Comparison of ENCODE assay signal across 8 cellular contexts in the genomic region with DNA sequence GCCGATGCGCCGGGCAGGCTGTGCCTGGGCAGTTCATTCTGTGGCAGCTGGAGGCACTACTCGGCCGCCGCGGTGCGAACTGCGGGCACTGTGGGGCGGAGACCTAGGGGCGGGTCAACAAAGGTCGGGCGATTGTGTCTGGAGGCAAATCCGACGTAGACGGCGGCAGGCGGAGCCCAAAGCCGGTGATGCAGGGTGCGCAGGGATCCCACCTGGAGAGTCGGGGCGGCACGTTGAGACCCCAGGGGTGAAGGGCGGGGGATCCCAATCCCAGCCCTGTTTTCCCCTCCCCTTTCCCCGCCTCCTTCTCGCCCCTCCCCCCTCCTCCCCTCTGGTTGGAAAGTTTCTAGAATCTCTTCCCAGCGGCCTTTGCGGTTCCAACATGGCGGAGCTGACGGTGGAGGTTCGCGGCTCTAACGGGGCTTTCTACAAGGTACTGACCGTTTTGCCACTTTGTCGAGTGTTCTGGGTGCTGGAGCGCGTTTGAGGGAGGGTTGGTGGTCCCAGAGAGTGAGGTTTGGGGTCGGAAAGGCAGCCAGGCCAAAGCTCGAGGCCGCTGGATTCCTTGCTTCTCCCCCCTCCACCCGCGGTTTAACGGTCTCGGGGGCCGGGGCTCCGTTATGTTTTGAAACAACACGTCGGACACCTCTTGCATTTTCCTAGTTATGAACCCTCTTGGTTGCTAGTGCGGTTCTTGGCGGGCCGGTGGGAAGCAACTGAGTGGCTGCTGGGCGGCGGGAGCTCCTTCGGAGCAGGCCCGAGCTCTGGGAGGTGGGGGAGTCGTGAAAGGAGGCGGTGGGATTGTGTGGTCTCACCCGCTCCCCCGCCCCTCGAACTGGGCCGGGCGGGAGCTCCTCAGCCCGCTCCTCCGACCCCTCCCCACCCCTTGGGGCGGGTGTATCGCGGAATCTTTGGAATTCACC. TPM values are rescaled to one million over a fixed set of nuclear protein-coding genes. Genes with fewer than 3 reads are reported as not detected.
DNase-seq lines count a peak whose midpoint lies in the region; ATAC-seq and TF ChIP-seq lines count a peak whose summit lies in the region.

FXR1 (plus strand) TSS at position 367 of the 923 bp plus-strand sequence; CDS start at position 383, 16 bp downstream.

- H3K36me3 ChIP-seq in GM23338 (ENCODE audit: insufficient read depth): peaks cover 2% of the 10 kb centered on the region; the same call in 1 of the 2 replicates

- DNase-seq in EL (peak; percentile 84), GM23338 (ENCODE audit: low spot score) (peak; percentile 98), LHCN-M2 (ENCODE audit: low read depth) (peak; percentile 88), RPMI7951 (ENCODE audit: low read depth) (peak; percentile 85), fibroblast of mammary gland (ENCODE audit: low read depth) (peak; percentile 70), natural killer cell (peak; percentile 89)
- DNase-seq in activated T-helper 1 cell treated with anti-CD3 and anti-CD28 coated beads, Interleukin-2, amount 50 U/mL, for 16 hours (ENCODE audit: low read depth in 1 of 2, low spot score in 1 of 2): peak; percentile 81 to 83
- DNase-seq in stimulated activated naive CD8-positive, alpha-beta T cell treated with anti-CD3 and anti-CD28 coated beads, Interleukin-15, Interleukin-2, amounts not matched to agents 100 U/mL and 50 U/mL, for 24 hours: peak; percentile 92

- H3K27me3 ChIP-seq in GM23338 (ENCODE audit: insufficient read depth): no peaks in the 10 kb centered on the region

- H3K79me2 ChIP-seq in GM23338 (replicated peaks; ENCODE audit: insufficient read depth): peaks cover 51% of the 10 kb centered on the region

- TF ChIP-seq CTCF in GM23338 (conservative IDR thresholded peaks at IDR 0.05; ENCODE audit: low read depth in 2 of 2) (peak; percentile 44 to 54), fibroblast of mammary gland (conservative IDR thresholded peaks at IDR 0.05; ENCODE audit: control insufficient read depth, insufficient read depth, low read depth, low read length) (peak; percentile 67), natural killer cell (IDR thresholded peaks at IDR 0.05) (peak; percentile 46)

- intact Hi-C loops in natural killer cell (cut with micrococcal nuclease): loop anchor here (1.0 to 5.0 kb wide), 2 partner anchors 77 to 310 kb away; partner anchors contain the start of genes DNAJC19 and TTC14

- peak within 1 kb of the TSS; percentile 95 for H3K4me3 Mint-ChIP-seq in GM23338
- peak within 1 kb of the TSS; percentile 97 for H3K4me3 Mint-ChIP-seq in natural killer cell

- H3K4me1 ChIP-seq in GM23338 (ENCODE audit: insufficient read depth): peaks cover 18% of the 10 kb centered on the region

- peak within 1 kb of the TSS; percentile 96 for H3K27ac Mint-ChIP-seq in GM23338
- H3K27ac Mint-ChIP-seq in natural killer cell: peak within 1 kb of the TSS; percentile 96 to 97

- H3K4me3 ChIP-seq in GM23338 (peak within 1 kb of the TSS; percentile 97), fibroblast of mammary gland (ENCODE audit: control insufficient read depth, low read depth, low read length) (peak within 1 kb of the TSS; percentile 98)

- peaks cover 8% of the 10 kb centered on the region for H3K27me3 Mint-ChIP-seq in GM23338 (ENCODE audit: insufficient read depth, low read depth, poor library complexity)
- H3K27me3 Mint-ChIP-seq in natural killer cell (ENCODE audit: low read depth in 2 of 2): peaks cover 0 to 3% of the 10 kb centered on the region in 2 donors

- H4K20me1 ChIP-seq in GM23338 (replicated peaks; ENCODE audit: insufficient read depth): peaks cover 33% of the 10 kb centered on the region

- peak within 1 kb of the TSS; percentile 100 for H3K27ac ChIP-seq in GM23338 (ENCODE audit: low read depth)

- H3K9me2 ChIP-seq in GM23338 (ENCODE audit: insufficient read depth): no peaks in the 10 kb centered on the region

- H3K36me3 Mint-ChIP-seq in GM23338 (ENCODE audit: low read depth) (peaks cover 29% of the 10 kb centered on the region), natural killer cell (no peaks in the 10 kb centered on the region)

- H3F3A ChIP-seq in GM23338 (replicated peaks; ENCODE audit: low read depth): 0 out of 2 replicates have a peak, but pooled peaks cover 3% of the 10 kb centered on the region

- peak; percentile 97 for ATAC-seq in GM23338
- ATAC-seq in natural killer cell: peak; percentile 90 to 96 (median 93)
- peak; percentile 99 for ATAC-seq in stimulated activated naive CD8-positive, alpha-beta T cell treated with anti-CD3 and anti-CD28 coated beads, Interleukin-15, Interleukin-2, amounts not matched to agents 100 U/mL and 50 U/mL, for 24 hours

- peak within 1 kb of the TSS; percentile 87 for H3K4me2 ChIP-seq in GM23338

- H3K9me3 Mint-ChIP-seq in GM23338 (peaks cover 3% of the 10 kb centered on the region; the same call in 1 of the 3 replicates), natural killer cell (no peaks in the 10 kb centered on the region)

- H3K4me1 Mint-ChIP-seq in GM23338: peaks cover 29% of the 10 kb centered on the region
- peaks cover 39 to 46% of the 10 kb centered on the region in 2 donors for H3K4me1 Mint-ChIP-seq in natural killer cell

- H2AFZ ChIP-seq in GM23338: peak within 1 kb of the TSS; percentile 84

TF ChIP-seq in GM23338, 12 proteins besides CTCF, POLR2A, EP300 and RAD21:
- peak; percentile 77 for TF ChIP-seq CREB1 (CRISPR knock-in tag; IDR thresholded peaks at IDR 0.05; ENCODE audit: low read depth)
- TF ChIP-seq ZNF331 (CRISPR knock-in tag; IDR thresholded peaks at IDR 0.05; ENCODE audit: low read depth): no peak
- peak; percentile 90 for TF ChIP-seq POLR2AphosphoS5 (IDR thresholded peaks at IDR 0.05; ENCODE audit: low read depth)
- TF ChIP-seq JUNB (IDR thresholded peaks at IDR 0.05; ENCODE audit: unreplicated experiment): no peak

RNA-seq across cellular contexts. Expression of gene FXR1, which starts in this region (rescaled TPM):
- 208 and 228 TPM in 2 replicates for total RNA-seq in GM23338 (2014; rRNA removed; shearing (Covaris generic))
- polyA plus RNA-seq in GM23338 (2016; fragmentation: Nextera tagmentation; extraction: Ambion mirVana): 131 and 136 TPM in 2 replicates
- 152 and 180 TPM in 2 replicates for total RNA-seq in LHCN-M2 (2014; rRNA removed)
- polyA plus RNA-seq in LHCN-M2 (2012): 87.8 TPM
- 122 and 167 TPM in 2 replicates for total RNA-seq in RPMI7951 (2014; rRNA removed; shearing (Covaris generic))
- 100 to 1,000 TPM; 135 to 149 (median 148) TPM for total RNA-seq in natural killer cell

Comparison
In these comparisons a context has a peak if more than half of its experiments do, and no peak if none do; other contexts are left out.
1. Peak in every context shown above with its lines: DNase-seq, ATAC-seq, H3K4me3 ChIP-seq and H3K27ac ChIP-seq.